Comparison of ENCODE assay signal across 13 cellular contexts in the genomic region with DNA sequence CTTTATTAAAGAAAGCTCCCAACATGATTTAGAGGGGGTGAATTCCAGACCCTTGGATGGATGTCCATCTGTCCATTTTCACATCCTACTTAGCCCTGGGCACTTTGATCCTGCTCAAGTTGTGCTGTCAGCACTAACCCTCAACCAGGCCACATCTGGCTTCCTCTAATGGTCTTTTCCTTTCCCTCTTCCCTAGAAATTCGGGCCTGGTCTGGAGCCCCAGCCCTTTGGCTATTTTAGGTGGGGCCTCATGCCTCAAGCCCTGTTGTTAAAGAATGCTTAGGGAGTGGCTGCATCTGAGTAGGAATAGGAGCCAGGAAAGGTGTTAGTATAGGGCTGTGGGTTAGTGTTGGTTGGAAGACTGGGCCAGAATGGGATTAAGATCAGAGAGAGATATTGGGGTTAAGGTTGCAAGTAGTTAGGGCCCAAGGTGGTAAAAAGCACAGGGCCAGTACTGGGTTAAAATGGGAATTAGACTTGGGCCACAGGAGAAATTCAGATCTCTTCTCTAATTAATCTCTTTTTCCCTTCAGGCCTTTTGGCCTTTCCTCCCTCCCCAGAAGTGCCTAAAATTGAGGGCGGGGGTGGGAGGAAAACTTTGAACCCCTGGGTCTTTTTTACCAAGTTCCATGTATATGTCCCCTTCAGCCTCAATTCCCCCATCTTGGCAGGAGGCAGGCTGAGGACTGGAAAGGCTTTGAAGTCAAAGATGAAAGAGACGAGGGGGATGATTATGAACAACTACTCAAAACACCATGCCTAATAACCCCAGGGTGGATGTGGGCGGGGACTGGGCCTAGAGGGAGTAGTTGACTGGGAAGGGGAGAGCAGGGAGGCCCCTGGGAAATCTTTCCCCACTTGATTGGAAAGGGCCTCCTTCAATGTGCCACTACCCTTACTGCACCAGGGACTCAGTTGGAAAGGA. TPM values are rescaled to one million over a fixed set of nuclear protein-coding genes. Genes with fewer than 3 reads are reported as not detected.
DNase-seq lines count a peak whose midpoint lies in the region; ATAC-seq and TF ChIP-seq lines count a peak whose summit lies in the region.
"Had no signal": no experiment of that assay in that cellular context is flagged by ENCODE, and none has a peak within 500 bp of the region (broad histone marks: within the 10 kb centered on the region; RNA-seq: fewer than 3 reads in every experiment).

No MANE protein-coding gene starts in this region.

- H3K27me3 Mint-ChIP-seq in HFFc6 (ENCODE audit: insufficient read depth) (peaks cover 3% of the 10 kb centered on the region), MCF 10A (ENCODE audit: insufficient read depth, unreplicated experiment) (no peaks in the 10 kb centered on the region)
- H3K27me3 Mint-ChIP-seq in naive thymus-derived CD8-positive, alpha-beta T cell, result no peaks in the 10 kb centered on the region
- H3K27me3 Mint-ChIP-seq in stimulated activated naive B cell treated with anti-CD40 and anti-IgM and Interleukin-4, amounts not matched to agents 10 μg/mL and 1 μg/mL and 100 μg/mL, for 72 hours, result no peaks in the 10 kb centered on the region
- H3K27me3 Mint-ChIP-seq: stimulated activated naive CD8-positive, alpha-beta T cell treated with anti-CD3 and anti-CD28 coated beads, Interleukin-15, amount 100 ng/mL, for 72 hours had no signal

- TF ChIP-seq CTCF in HFFc6 (IDR thresholded peaks at IDR 0.05) (no peak), MCF 10A (IDR thresholded peaks at IDR 0.05; ENCODE audit: unreplicated experiment) (no peak)

- H3K9me3 Mint-ChIP-seq in HFFc6 (no peaks in the 10 kb centered on the region), MCF 10A (ENCODE audit: unreplicated experiment) (no peaks in the 10 kb centered on the region)
- H3K9me3 Mint-ChIP-seq in naive thymus-derived CD8-positive, alpha-beta T cell, result no peaks in the 10 kb centered on the region
- H3K9me3 Mint-ChIP-seq in stimulated activated naive B cell treated with anti-CD40 and anti-IgM and Interleukin-4, amounts not matched to agents 10 μg/mL and 1 μg/mL and 100 μg/mL, for 72 hours, result no peaks in the 10 kb centered on the region
- H3K9me3 Mint-ChIP-seq: stimulated activated naive CD8-positive, alpha-beta T cell treated with anti-CD3 and anti-CD28 coated beads, Interleukin-15, amount 100 ng/mL, for 72 hours had no signal

- H3K4me1 Mint-ChIP-seq in HFFc6 (ENCODE audit: low read depth) (peaks cover 51% of the 10 kb centered on the region), MCF 10A (ENCODE audit: insufficient read depth, unreplicated experiment) (peaks cover 32% of the 10 kb centered on the region)
- peaks cover 22 to 62% (median 28%) of the 10 kb centered on the region in 4 donors for H3K4me1 Mint-ChIP-seq in naive thymus-derived CD8-positive, alpha-beta T cell
- peaks cover 63 to 92% of the 10 kb centered on the region in 2 donors for H3K4me1 Mint-ChIP-seq in stimulated activated naive B cell treated with anti-CD40 and anti-IgM and Interleukin-4, amounts not matched to agents 10 μg/mL and 1 μg/mL and 100 μg/mL, for 72 hours

- CTCF ChIA-PET in MCF 10A (lab: Yijun Ruan, JAX), result interaction anchor here (0.6 to 3.0 kb wide), 9 partner anchors 7 to 104 kb away, joined by 3 to 28 read pairs (median 9); no protein-coding TSS in a partner anchor

- peak overlapping the region; percentile 28; the same call in 1 of the 2 replicates for H3K27ac ChIP-seq in BLaER1

- peak overlapping the region; percentile 48 for H3K27ac Mint-ChIP-seq in HFFc6
- peak overlapping the region; percentile 83 for H3K27ac Mint-ChIP-seq in MCF 10A (ENCODE audit: low read depth, unreplicated experiment)
- H3K27ac Mint-ChIP-seq in naive thymus-derived CD8-positive, alpha-beta T cell, result peak overlapping the region in 6 of 10 donors; percentile 5 to 62 (median 30)
- H3K27ac Mint-ChIP-seq in stimulated activated naive B cell treated with anti-CD40 and anti-IgM and Interleukin-4, amounts not matched to agents 10 μg/mL and 1 μg/mL and 100 μg/mL, for 72 hours, result no peak overlapping the region

- H3K9ac ChIP-seq in BLaER1, result no peak overlapping the region; the same call in 1 of the 2 replicates

- H3K4me3 ChIP-seq in BLaER1, result no peak overlapping the region

- intact Hi-C loops in MCF 10A (cut with micrococcal nuclease), result no loop called here

- H3K4me3 Mint-ChIP-seq in HFFc6 (no peak overlapping the region), MCF 10A (ENCODE audit: unreplicated experiment) (no peak overlapping the region)
- peak overlapping the region in 1 of 10 donors; percentile 8 for H3K4me3 Mint-ChIP-seq in naive thymus-derived CD8-positive, alpha-beta T cell
- no peak overlapping the region for H3K4me3 Mint-ChIP-seq in stimulated activated naive B cell treated with anti-CD40 and anti-IgM and Interleukin-4, amounts not matched to agents 10 μg/mL and 1 μg/mL and 100 μg/mL, for 72 hours
- H3K4me3 Mint-ChIP-seq: stimulated activated naive CD8-positive, alpha-beta T cell treated with anti-CD3 and anti-CD28 coated beads, Interleukin-15, amount 100 ng/mL, for 72 hours had no signal

- BruUV-seq in MCF 10A (replicated peaks; lab: Mats Ljungman, UMichigan), result no TSS peak

- H3K4me2 ChIP-seq in BLaER1, result peak overlapping the region; percentile 86

- POLR2A ChIA-PET in MCF 10A (lab: Yijun Ruan, JAX), result interaction anchor here (0.6 to 1.6 kb wide), 5 partner anchors 9 to 108 kb away, joined by 3 to 5 read pairs (median 3); a partner anchor contains a TSS
- POLR2A ChIA-PET in naive thymus-derived CD8-positive, alpha-beta T cell (lab: Charles Lee), result interaction anchor here (0.6 to 0.7 kb wide), 2 partner anchors 21 to 173 kb away, joined by 3 to 4 read pairs; no protein-coding TSS in a partner anchor

- no peaks in the 10 kb centered on the region for H3K9me3 ChIP-seq in BLaER1

- H3K4me1 ChIP-seq in BLaER1, result peaks cover 89% of the 10 kb centered on the region

- no peak for ATAC-seq in naive thymus-derived CD8-positive, alpha-beta T cell
- ATAC-seq in stimulated activated naive B cell treated with anti-CD40 and anti-IgM and Interleukin-4, amounts not matched to agents 10 μg/mL and 1 μg/mL and 100 μg/mL, for 72 hours (replicated peaks), result no peak
- ATAC-seq: stimulated activated naive CD8-positive, alpha-beta T cell treated with anti-CD3 and anti-CD28 coated beads, Interleukin-15, amount 100 ng/mL, for 72 hours had no signal

- no peaks in the 10 kb centered on the region for H3K36me3 Mint-ChIP-seq in HFFc6 (ENCODE audit: low read depth)
- no peaks in the 10 kb centered on the region for H3K36me3 Mint-ChIP-seq in MCF 10A (ENCODE audit: insufficient read depth, unreplicated experiment)
- no peaks in the 10 kb centered on the region for H3K36me3 Mint-ChIP-seq in naive thymus-derived CD8-positive, alpha-beta T cell
- H3K36me3 Mint-ChIP-seq in stimulated activated naive B cell treated with anti-CD40 and anti-IgM and Interleukin-4, amounts not matched to agents 10 μg/mL and 1 μg/mL and 100 μg/mL, for 72 hours, result no peaks in the 10 kb centered on the region

- peaks cover 3% of the 10 kb centered on the region; the same call in 1 of the 2 replicates for H4K20me1 ChIP-seq in BLaER1

- H3K27me3 ChIP-seq in BLaER1, result no peaks in the 10 kb centered on the region

- peaks cover 11% of the 10 kb centered on the region for H3K36me3 ChIP-seq in BLaER1

- DNase-seq in HFFc6, result no peak
- DNase-seq in MCF 10A (ENCODE audit: unreplicated experiment), result no peak
- no peak for DNase-seq in naive thymus-derived CD8-positive, alpha-beta T cell
- DNase-seq in stimulated activated naive B cell treated with anti-CD40 and anti-IgM and Interleukin-4, amounts not matched to agents 10 μg/mL and 1 μg/mL and 100 μg/mL, for 72 hours, result no peak
- DNase-seq in NCI-H524 treated with DMSO at 0.1 percent for 48 hours (lab: John Stamatoyannopoulos, UW), result no peak
- no peak for DNase-seq in cortex of kidney (lab: John Stamatoyannopoulos, UW)
- no peak for DNase-seq in AML-193 (lab: John Stamatoyannopoulos, UW)
- DNase-seq: activated CD4-positive, alpha-beta T cell treated with anti-CD3 and anti-CD28 coated beads for 48 hours; hypothalamus; stimulated activated CD4-positive, alpha-beta T cell treated with anti-CD3 and anti-CD28 coated beads, Interleukin-4, amount 100 ng/mL, for 4 hours; stimulated activated naive CD8-positive, alpha-beta T cell treated with anti-CD3 and anti-CD28 coated beads, Interleukin-15, amount 100 ng/mL, for 72 hours had no signal

RNA-seq across cellular contexts. Expression of a gene that starts 3.9 kb away (rescaled TPM):
- total RNA-seq in HFFc6 (2021; fragmentation: NEBNext Ultra II Directional; extraction: Animal tissue kit (Norgen Biotek cat#: 25700)), result 1 to 10 TPM; 4.0 to 7.4 (median 6.1) TPM
- 8.3 and 9.0 TPM in 2 replicates for total RNA-seq in MCF 10A (2022)
- 1 to 10 TPM; 1.7 to 3.2 TPM for total RNA-seq in naive thymus-derived CD8-positive, alpha-beta T cell
- polyA plus RNA-seq in naive thymus-derived CD8-positive, alpha-beta T cell, result under 1 TPM in 1 of 3 donors, not detected in 2; 0.42 TPM

RNA-seq across cellular contexts. Expression of a gene that starts 24.2 kb away (rescaled TPM):
- total RNA-seq in HFFc6 (2021; fragmentation: NEBNext Ultra II Directional; extraction: Animal tissue kit (Norgen Biotek cat#: 25700)), result not detected
- total RNA-seq in MCF 10A (2022), result 0.17 TPM in 1 of 2 replicates, not detected in the other
- not detected for total RNA-seq in naive thymus-derived CD8-positive, alpha-beta T cell
- not detected for polyA plus RNA-seq in naive thymus-derived CD8-positive, alpha-beta T cell
- total RNA-seq: endothelial cell of umbilical vein had no signal
- polyA plus RNA-seq: endothelial cell of umbilical vein had no signal

RNA-seq across cellular contexts. Expression of a gene that starts 30.6 kb away (rescaled TPM):
- 100 to 1,000 TPM; 261 to 355 (median 329) TPM for total RNA-seq in HFFc6 (2021; fragmentation: NEBNext Ultra II Directional; extraction: Animal tissue kit (Norgen Biotek cat#: 25700))
- 110 and 184 TPM in 2 replicates for total RNA-seq in MCF 10A (2022)
- 100 to 1,000 TPM; 126 to 127 TPM for total RNA-seq in naive thymus-derived CD8-positive, alpha-beta T cell
- polyA plus RNA-seq in naive thymus-derived CD8-positive, alpha-beta T cell, result 10 to 100 TPM; 13.4 to 44.5 (median 19.7) TPM
